ENCODE assay signal across 8 cellular contexts in the genomic region with DNA sequence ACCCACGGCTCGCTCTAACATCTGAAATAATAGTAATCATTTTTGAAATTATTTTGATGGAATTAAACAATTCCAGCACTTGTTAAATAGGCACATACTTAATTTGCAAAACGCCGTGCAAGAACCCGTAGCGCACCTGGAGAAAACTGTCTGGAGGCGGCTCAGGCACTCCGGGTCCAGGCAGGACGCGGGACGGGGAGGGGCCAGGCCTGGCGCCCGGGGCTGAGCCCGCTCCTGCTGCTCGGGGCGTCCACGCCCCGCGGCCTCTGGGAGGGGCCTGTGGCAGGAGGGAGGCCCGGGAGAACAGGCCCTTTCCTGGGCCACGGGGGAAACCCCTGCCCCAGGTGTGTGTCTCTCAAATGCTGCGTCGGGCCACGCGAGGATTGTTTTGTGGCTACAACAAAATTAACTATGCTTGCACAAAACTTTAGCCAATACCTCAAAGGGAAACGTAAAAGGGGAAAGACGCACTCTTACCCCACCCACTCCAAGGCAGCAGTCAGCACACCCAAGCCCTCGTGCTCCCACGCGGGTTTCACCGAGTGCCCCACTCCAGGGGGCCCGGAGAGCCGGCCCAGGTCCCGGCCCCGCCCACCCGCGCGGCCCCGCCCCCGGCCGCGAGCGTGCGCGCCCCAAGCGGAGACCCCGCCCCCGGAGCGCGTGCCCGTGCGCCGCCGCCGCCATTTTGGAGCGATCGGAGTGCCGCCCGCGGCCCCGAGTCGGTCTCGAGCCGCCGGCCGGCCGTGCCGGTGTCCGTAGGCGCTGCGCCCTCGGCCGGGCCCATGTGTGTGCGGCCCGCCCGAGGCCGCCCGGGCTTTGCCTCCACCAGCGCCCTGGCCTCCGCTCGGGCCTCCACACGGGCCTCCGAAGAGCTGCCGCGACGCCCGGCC. TPM values are rescaled to one million over a fixed set of nuclear protein-coding genes. Genes with fewer than 3 reads are reported as not detected.
DNase-seq lines count a peak whose midpoint lies in the region; ATAC-seq and TF ChIP-seq lines count a peak whose summit lies in the region.

A gene with protein sequence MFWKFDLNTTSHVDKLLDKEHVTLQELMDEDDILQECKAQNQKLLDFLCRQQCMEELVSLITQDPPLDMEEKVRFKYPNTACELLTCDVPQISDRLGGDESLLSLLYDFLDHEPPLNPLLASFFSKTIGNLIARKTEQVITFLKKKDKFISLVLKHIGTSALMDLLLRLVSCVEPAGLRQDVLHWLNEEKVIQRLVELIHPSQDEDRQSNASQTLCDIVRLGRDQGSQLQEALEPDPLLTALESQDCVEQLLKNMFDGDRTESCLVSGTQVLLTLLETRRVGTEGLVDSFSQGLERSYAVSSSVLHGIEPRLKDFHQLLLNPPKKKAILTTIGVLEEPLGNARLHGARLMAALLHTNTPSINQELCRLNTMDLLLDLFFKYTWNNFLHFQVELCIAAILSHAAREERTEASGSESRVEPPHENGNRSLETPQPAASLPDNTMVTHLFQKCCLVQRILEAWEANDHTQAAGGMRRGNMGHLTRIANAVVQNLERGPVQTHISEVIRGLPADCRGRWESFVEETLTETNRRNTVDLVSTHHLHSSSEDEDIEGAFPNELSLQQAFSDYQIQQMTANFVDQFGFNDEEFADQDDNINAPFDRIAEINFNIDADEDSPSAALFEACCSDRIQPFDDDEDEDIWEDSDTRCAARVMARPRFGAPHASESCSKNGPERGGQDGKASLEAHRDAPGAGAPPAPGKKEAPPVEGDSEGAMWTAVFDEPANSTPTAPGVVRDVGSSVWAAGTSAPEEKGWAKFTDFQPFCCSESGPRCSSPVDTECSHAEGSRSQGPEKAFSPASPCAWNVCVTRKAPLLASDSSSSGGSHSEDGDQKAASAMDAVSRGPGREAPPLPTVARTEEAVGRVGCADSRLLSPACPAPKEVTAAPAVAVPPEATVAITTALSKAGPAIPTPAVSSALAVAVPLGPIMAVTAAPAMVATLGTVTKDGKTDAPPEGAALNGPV (plus strand): TSS at position 677 of the 890 bp plus-strand sequence. CDS start 50,582 bp downstream, outside the sequence.

- peak within 1 kb of the TSS; percentile 60 to 87 (median 65) for H3K27ac Mint-ChIP-seq in CD14-positive monocyte

- H3K36me3 ChIP-seq in neuron (ENCODE audit: insufficient read depth, low read length): peaks cover 8% of the 10 kb centered on the region

- peak within 1 kb of the TSS; percentile 77 to 80 for H3K4me3 Mint-ChIP-seq in CD14-positive monocyte

- no peaks in the 10 kb centered on the region for H3K9me3 ChIP-seq in neuron (ENCODE audit: low read length)

- peak; percentile 66 for ATAC-seq in GM19372 (IDR thresholded peaks at IDR 0.05; ENCODE audit: low read depth, unreplicated experiment)
- peak; percentile 51 for ATAC-seq in HG03571 (IDR thresholded peaks at IDR 0.05; ENCODE audit: unreplicated experiment)
- ATAC-seq in foreskin keratinocyte: peak; percentile 70

- POLR2A ChIA-PET in RWPE1 (lab: Yijun Ruan, JAX; ENCODE audit: low non-redundant PET): no interaction called here

- peaks cover 0 to 5% of the 10 kb centered on the region in 2 donors for H3K36me3 Mint-ChIP-seq in CD14-positive monocyte

- peak; percentile 79 for DNase-seq in CD14-positive monocyte (ENCODE audit: low spot score)
- peak; percentile 63 for DNase-seq in RWPE1 (ENCODE audit: low spot score)
- DNase-seq in activated gamma-delta T cell (lab: John Stamatoyannopoulos, UW): peak; percentile 81
- peak; percentile 37 to 67 for DNase-seq in foreskin keratinocyte
- DNase-seq in stromal cell of bone marrow (ENCODE audit: low read depth): peak; percentile 43

- H3K4me1 ChIP-seq in foreskin keratinocyte (no peaks in the 10 kb centered on the region), neuron (ENCODE audit: insufficient read depth, low read length) (peaks cover 6% of the 10 kb centered on the region)

- no peaks in the 10 kb centered on the region for H3K9me3 Mint-ChIP-seq in CD14-positive monocyte

- CTCF ChIA-PET in RWPE1 (lab: Yijun Ruan, JAX): interaction anchor here (0.6 to 1.2 kb wide), 8 partner anchors 9 to 1865 kb away, joined by 3 to 9 read pairs (median 4); no protein-coding TSS in a partner anchor

- intact Hi-C loops in CD14-positive monocyte (cut with micrococcal nuclease): loop anchor here (1.0 to 5.0 kb wide), 3 partner anchors 66 to 98 kb away; a partner anchor contains a TSS

- H3K4me3 ChIP-seq in neuron (ENCODE audit: low read length): peak within 1 kb of the TSS; percentile 84

- H3K4me1 Mint-ChIP-seq in CD14-positive monocyte: peaks cover 9% of the 10 kb centered on the region

- H3K27me3 Mint-ChIP-seq in CD14-positive monocyte (ENCODE audit: low read depth in 3 of 3): peaks cover 2 to 4% (median 4%) of the 10 kb centered on the region in 3 donors

- peak within 1 kb of the TSS; percentile 78 for H2AFZ ChIP-seq in neuron (ENCODE audit: low read depth, low read length)

- TF ChIP-seq CTCF in CD14-positive monocyte (IDR thresholded peaks at IDR 0.05) (peak; percentile 66), RWPE1 (conservative IDR thresholded peaks at IDR 0.05; ENCODE audit: low read depth) (peak; percentile 70), foreskin keratinocyte (conservative IDR thresholded peaks at IDR 0.05) (no peak)

- peak within 1 kb of the TSS; percentile 92 for H3K27ac ChIP-seq in RWPE1
- peak within 1 kb of the TSS; percentile 93 for H3K27ac ChIP-seq in foreskin keratinocyte

- no peaks in the 10 kb centered on the region for H3K27me3 ChIP-seq in foreskin keratinocyte
- no peaks in the 10 kb centered on the region for H3K27me3 ChIP-seq in neuron (ENCODE audit: insufficient read depth, low read length)

RNA-seq across cellular contexts. Expression of the gene that starts here (rescaled TPM):
- 10 to 100 TPM in 1 of 2 donors, 1 to 10 TPM in 1; 9.1 to 10.3 TPM for polyA plus RNA-seq in CD14-positive monocyte
- 34.2 and 34.7 TPM in 2 replicates for total RNA-seq in foreskin keratinocyte
- polyA plus RNA-seq in foreskin keratinocyte: 25.7 and 26.2 TPM in 2 replicates

Comparison
In these comparisons a context has a peak if more than half of its experiments do, and no peak if none do; other contexts are left out.
1. Peak in every context shown above with its lines: DNase-seq, ATAC-seq, H3K4me3 ChIP-seq and H3K27ac ChIP-seq.